1 cellular context compared by ENCODE assay signal in the genomic region with DNA sequence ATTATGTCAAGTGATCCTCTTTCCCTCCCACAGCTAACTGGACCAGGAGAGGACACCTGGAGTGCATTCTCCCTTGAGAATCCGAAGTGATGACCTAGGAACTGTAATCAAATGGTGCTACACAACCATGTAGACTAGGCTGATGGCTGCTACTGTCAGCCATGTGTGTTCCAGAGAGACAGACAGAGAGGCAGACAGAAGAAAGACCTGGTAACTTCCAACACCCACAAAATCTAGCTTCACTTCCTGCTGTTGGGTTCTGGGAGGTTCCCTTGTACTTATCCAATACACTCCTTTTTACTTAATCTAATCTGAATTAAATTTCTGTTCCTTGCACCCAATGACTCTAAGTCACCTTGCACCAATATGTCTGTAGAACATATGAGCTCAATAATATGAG.
TF ChIP-seq lines count a peak whose summit lies in the region.

No MANE protein-coding gene starts in this region.

TF ChIP-seq in IMR-90, 13 proteins besides CTCF, POLR2A, EP300 and RAD21:
- TF ChIP-seq CHD1 (IDR thresholded peaks at IDR 0.05; ENCODE audit: low read depth, low read length): no peak
- TF ChIP-seq, protein P1, sequence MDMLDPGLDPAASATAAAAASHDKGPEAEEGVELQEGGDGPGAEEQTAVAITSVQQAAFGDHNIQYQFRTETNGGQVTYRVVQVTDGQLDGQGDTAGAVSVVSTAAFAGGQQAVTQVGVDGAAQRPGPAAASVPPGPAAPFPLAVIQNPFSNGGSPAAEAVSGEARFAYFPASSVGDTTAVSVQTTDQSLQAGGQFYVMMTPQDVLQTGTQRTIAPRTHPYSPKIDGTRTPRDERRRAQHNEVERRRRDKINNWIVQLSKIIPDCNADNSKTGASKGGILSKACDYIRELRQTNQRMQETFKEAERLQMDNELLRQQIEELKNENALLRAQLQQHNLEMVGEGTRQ (IDR thresholded peaks at IDR 0.05; ENCODE audit: low read depth, low read length): no peak
